Comparison of ENCODE assay signal across 21 cellular contexts in the genomic region with DNA sequence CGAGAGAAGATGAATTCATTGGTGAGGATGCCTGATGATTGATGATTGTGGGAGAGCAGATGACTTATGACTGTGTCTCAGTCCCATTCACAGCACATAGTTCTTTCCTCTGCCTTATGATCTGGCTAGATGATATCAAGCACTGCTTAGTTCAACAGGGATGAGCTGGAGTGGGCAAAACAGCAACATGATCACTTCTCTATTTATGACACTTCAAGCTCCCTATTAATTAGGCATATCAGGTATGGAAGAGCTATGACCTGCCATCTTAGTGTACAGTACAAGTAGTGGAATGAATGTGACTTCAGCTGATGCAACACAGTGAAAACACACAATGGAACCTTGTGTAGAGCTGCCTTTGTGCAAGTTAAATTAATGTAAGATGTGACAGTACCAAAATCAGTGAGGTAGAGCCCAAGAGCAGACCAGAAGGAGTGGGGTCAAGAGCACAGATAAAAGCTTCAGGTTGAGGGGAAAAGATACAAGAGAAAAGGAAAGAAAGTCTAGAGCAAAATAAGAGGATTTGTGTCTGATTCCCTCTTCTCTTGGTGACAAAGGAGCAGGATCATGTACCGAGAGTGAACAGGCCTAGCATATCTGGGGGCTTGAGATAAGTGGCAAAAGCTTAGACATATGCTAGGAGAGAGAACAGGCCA.
"Had no signal": no experiment of that assay in that cellular context is flagged by ENCODE, and none has a peak within 500 bp of the region (broad histone marks: within the 10 kb centered on the region; RNA-seq: fewer than 3 reads in every experiment).

No MANE protein-coding gene starts in this region.

- H3K27me3 ChIP-seq: foreskin keratinocyte, neutrophil, tibial nerve had no signal

- FAIRE-seq: endothelial cell of umbilical vein had no signal

- H3K4me3 Mint-ChIP-seq: activated naive CD8-positive, alpha-beta T cell treated with anti-CD3 and anti-CD28 coated beads for 36 hours; activated T-cell treated with anti-CD3 and anti-CD28 coated beads, Interleukin-2, amount 50 U/mL, for 4 hours; brain; memory B cell; natural killer cell had no signal

- H3K4me1 Mint-ChIP-seq: memory B cell, natural killer cell had no signal

- H3K27ac Mint-ChIP-seq: activated naive CD8-positive, alpha-beta T cell treated with anti-CD3 and anti-CD28 coated beads for 36 hours; brain; memory B cell; natural killer cell had no signal

- H3K27ac ChIP-seq: foreskin keratinocyte, neutrophil, tibial nerve had no signal

- DNase-seq: activated CD4-positive, alpha-beta T cell treated with anti-CD3 and anti-CD28 coated beads, Interleukin-2, amount 50 U/mL, for 48 hours; activated CD4-positive, CD25-positive, alpha-beta regulatory T cell treated with anti-CD3 and anti-CD28 coated beads, Interleukin-2, amount 50 U/mL, for 72 hours; activated gamma-delta T cell; activated naive CD8-positive, alpha-beta T cell treated with anti-CD3 and anti-CD28 coated beads for 36 hours; activated T-cell treated with anti-CD3 and anti-CD28 coated beads, Interleukin-2, amount 50 U/mL, for 4 hours; amygdala; cerebellar nuclear complex; effector CD8-positive, alpha-beta T cell; foreskin keratinocyte; glutamatergic neuron; hypothalamus; kidney glomerular epithelial cell; left ventricle myocardium superior; natural killer cell; stimulated activated CD4-positive, alpha-beta T cell treated with anti-CD3 and anti-CD28 coated beads, Interleukin-12 subunit alpha, Interleukin-12 subunit beta, amount 100 ng/mL, for 4 hours; stimulated activated CD4-positive, alpha-beta T cell treated with anti-CD3 and anti-CD28 coated beads, Interleukin-2, amount 100 ng/mL, for 24 hours had no signal

- ATAC-seq: activated T-cell treated with anti-CD3 and anti-CD28 coated beads, Interleukin-2, amount 50 U/mL, for 4 hours; foreskin keratinocyte; left ventricle myocardium superior; natural killer cell had no signal

- H3K36me3 Mint-ChIP-seq: natural killer cell had no signal

- H3K27me3 Mint-ChIP-seq: activated naive CD8-positive, alpha-beta T cell treated with anti-CD3 and anti-CD28 coated beads for 36 hours; brain; memory B cell had no signal

- H3K4me1 ChIP-seq: foreskin keratinocyte had no signal

- H3K4me3 ChIP-seq: tibial nerve had no signal

- H3K9me3 Mint-ChIP-seq: brain, natural killer cell had no signal
